ENCODE assay signal across 8 cellular contexts in the genomic region with DNA sequence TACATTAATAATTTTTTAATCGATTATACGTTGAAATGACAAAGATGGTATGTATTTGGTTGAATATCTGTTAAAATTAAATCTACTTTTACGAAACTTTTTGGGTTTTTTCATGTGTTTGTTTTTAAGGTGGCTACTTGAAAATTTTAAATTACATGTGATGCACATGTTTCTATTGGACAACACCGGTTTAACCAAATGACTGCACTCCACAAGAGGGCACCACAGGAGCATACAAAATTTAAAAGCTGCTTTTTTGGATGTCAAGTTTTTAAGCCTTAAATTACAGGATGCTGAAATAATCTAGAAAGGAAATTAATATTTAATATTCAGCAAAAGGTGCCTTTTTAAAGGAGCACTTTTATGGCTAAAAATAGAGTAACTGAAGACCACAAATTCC.
DNase-seq lines count a peak whose midpoint lies in the region; ATAC-seq, FAIRE-seq and TF ChIP-seq lines count a peak whose summit lies in the region.

No MANE protein-coding gene starts in this region.

- H3K9ac ChIP-seq in H1 (replicated peaks in 1 of 4; ENCODE audit: extremely low read depth in 1 of 4, low read depth in 3 of 4, low read length in 3 of 4): no peak overlapping the region

- H3K27me3 ChIP-seq in H1 (replicated peaks in 1 of 4; ENCODE audit: control insufficient read depth in 3 of 4, extremely low read depth in 1 of 4, insufficient read depth in 3 of 4, low read length in 3 of 4): no peaks in the 10 kb centered on the region

- 0 out of 7 replicates have a peak, but pooled peaks cover 0 to 2% (median 0%) of the 10 kb centered on the region in 4 experiments for H3K4me1 ChIP-seq in H1 (replicated peaks in 1 of 4; ENCODE audit: control insufficient read depth in 3 of 4, insufficient read depth in 4 of 4, low read length in 3 of 4)

- no peaks in the 10 kb centered on the region for H3K23me2 ChIP-seq in H1 (ENCODE audit: low read depth, low read length)

- H3K4me3 ChIP-seq in NB4 (ENCODE audit: low read depth, low read length) (no peak overlapping the region), H1 (ENCODE audit: extremely low read depth in 1 of 4, insufficient read depth in 2 of 4, low read depth in 3 of 4, low read length in 4 of 4) (no peak overlapping the region)

- TF ChIP-seq RAD21 in H1 (IDR thresholded peaks at IDR 0.05 in 1 of 2, conservative IDR thresholded peaks at IDR 0.05 in 1 of 2; ENCODE audit: low read depth in 2 of 2, low read length in 2 of 2): peak; percentile 80

- no peak overlapping the region for H3K4me2 ChIP-seq in H1 (ENCODE audit: insufficient read depth in 1 of 2, low read depth in 2 of 2, low read length in 2 of 2)

- H3K27me3 Mint-ChIP-seq in activated CD4-positive, alpha-beta T cell treated with anti-CD3 and anti-CD28 coated beads, Interleukin-2, amount 10 ng/mL, durations not matched to agents 24 days and 14 days: no peaks in the 10 kb centered on the region
- no peaks in the 10 kb centered on the region for H3K27me3 Mint-ChIP-seq in nephron progenitor cell (ENCODE audit: low read depth, poor library complexity)

- no peak overlapping the region for H3K23ac ChIP-seq in H1 (ENCODE audit: insufficient read length)

- H3K79me1 ChIP-seq in H1 (ENCODE audit: low read depth, low read length): no peaks in the 10 kb centered on the region

- H3K4me3 Mint-ChIP-seq in activated CD4-positive, alpha-beta T cell treated with anti-CD3 and anti-CD28 coated beads, Interleukin-2, amount 10 ng/mL, durations not matched to agents 24 days and 14 days: no peak overlapping the region
- no peak overlapping the region for H3K4me3 Mint-ChIP-seq in nephron progenitor cell

- no peak overlapping the region for H2AFZ ChIP-seq in H1 (ENCODE audit: low read length)

- FAIRE-seq in H1 (lab: Jason Lieb, UNC): no peak

- TF ChIP-seq EP300 in H1 (IDR thresholded peaks at IDR 0.05; ENCODE audit: borderline replicate concordance in 1 of 2, low read depth in 2 of 2, low read length in 2 of 2): no peak

- no peaks in the 10 kb centered on the region for H3K79me2 ChIP-seq in H1 (ENCODE audit: control insufficient read depth in 1 of 2, insufficient read depth in 2 of 2, low read length in 2 of 2)

- TF ChIP-seq CTCF in NB4 (IDR thresholded peaks at IDR 0.05; ENCODE audit: low read depth, low read length): peak; percentile 47
- peak in 2 of 3 experiments; percentile 44 to 50; a peak in 3 of 4 replicates for TF ChIP-seq CTCF in H1 (IDR thresholded peaks at IDR 0.05; ENCODE audit: control extremely low read depth in 1 of 3, insufficient read depth in 1 of 3, low read depth in 1 of 3, low read length in 3 of 3)
- TF ChIP-seq CTCF in nephron progenitor cell (IDR thresholded peaks at IDR 0.05): peak; percentile 47

- peaks cover 29% of the 10 kb centered on the region for H3K4me1 Mint-ChIP-seq in activated CD4-positive, alpha-beta T cell treated with anti-CD3 and anti-CD28 coated beads, Interleukin-2, amount 10 ng/mL, durations not matched to agents 24 days and 14 days
- peaks cover 12% of the 10 kb centered on the region for H3K4me1 Mint-ChIP-seq in nephron progenitor cell

- POLR2A ChIA-PET in H1 (lab: Charles Lee; ENCODE audit: partially characterized antibody): interaction anchor here (1.8 kb wide), 1 partner anchor 234 kb away, joined by 4 read pairs; no protein-coding TSS in a partner anchor

- no peaks in the 10 kb centered on the region for H4K20me1 ChIP-seq in H1 (replicated peaks in 1 of 2; ENCODE audit: control insufficient read depth in 1 of 2, insufficient read depth in 2 of 2, low read length in 2 of 2)

- no peak overlapping the region for H3K56ac ChIP-seq in H1 (replicated peaks; ENCODE audit: insufficient read length, low read depth, low read length)

- no peak overlapping the region for H3K18ac ChIP-seq in H1 (ENCODE audit: extremely low read depth, low read length)

- 82% methylated on average over 4 of the region's 4 CpGs; no CpG with 5 or more reads in 1 of the 2 experiments for WGBS in H1 (ENCODE audit: extremely low coverage in 1 of 2, insufficient coverage in 1 of 2, insufficient read length in 1 of 2, insufficient replicate concordance in 2 of 2, low coverage in 1 of 2, low lambda C conversion rate in 2 of 2, missing lambda C conversion rate in 1 of 2), 2 experiments

- ATAC-seq in GM19324 (IDR thresholded peaks at IDR 0.05; ENCODE audit: low FRiP score, unreplicated experiment): no peak
- no peak for ATAC-seq in GM18519 (IDR thresholded peaks at IDR 0.05; ENCODE audit: low FRiP score, unreplicated experiment)

- TF ChIP-seq POLR2A in NB4 (IDR thresholded peaks at IDR 0.05; ENCODE audit: extremely low read depth, insufficient read length) (no peak), H1 (IDR thresholded peaks at IDR 0.05; ENCODE audit: control extremely low read depth in 1 of 2, low read depth in 2 of 2, low read length in 2 of 2) (no peak)

- H3K27ac ChIP-seq in H1 (ENCODE audit: low read depth, low read length): no peak overlapping the region

- no peak overlapping the region for H4K5ac ChIP-seq in H1 (ENCODE audit: insufficient read length, low read depth, low read length)

- H4K8ac ChIP-seq in H1 (ENCODE audit: extremely low read depth, insufficient read depth, low read length): no peak overlapping the region

- H2BK12ac ChIP-seq in H1 (ENCODE audit: low read depth, low read length): no peak overlapping the region

- no peaks in the 10 kb centered on the region for H3K9me3 Mint-ChIP-seq in activated CD4-positive, alpha-beta T cell treated with anti-CD3 and anti-CD28 coated beads, Interleukin-2, amount 10 ng/mL, durations not matched to agents 24 days and 14 days
- H3K9me3 Mint-ChIP-seq in nephron progenitor cell: no peaks in the 10 kb centered on the region

- intact Hi-C loops in activated CD4-positive, alpha-beta T cell treated with anti-CD3 and anti-CD28 coated beads, Interleukin-2, amount 10 ng/mL, durations not matched to agents 24 days and 14 days (cut with micrococcal nuclease): loop anchor here (1.0 kb wide), 2 partner anchors 233 to 475 kb away; no protein-coding TSS in a partner anchor

- H3K4ac ChIP-seq in H1 (replicated peaks; ENCODE audit: insufficient read length, low read depth, low read length): no peak overlapping the region

- no peak overlapping the region for H4K91ac ChIP-seq in H1 (replicated peaks; ENCODE audit: insufficient read length, low read length)

- H2AK5ac ChIP-seq in H1 (ENCODE audit: low read depth, low read length): no peak overlapping the region

- no peak overlapping the region for H2BK20ac ChIP-seq in H1 (ENCODE audit: low read length)

- CTCF ChIA-PET in H1 (lab: Charles Lee; ENCODE audit: partially characterized antibody): interaction anchor here (0.8 to 2.0 kb wide), 7 partner anchors 47 to 285 kb away, joined by 3 to 15 read pairs (median 4); no protein-coding TSS in a partner anchor

- H3K9me3 ChIP-seq in H1 (ENCODE audit: insufficient read depth in 2 of 2, low read depth in 1 of 2, low read length in 1 of 2): no peaks in the 10 kb centered on the region

- H3K14ac ChIP-seq in H1 (ENCODE audit: insufficient read length): no peak overlapping the region

- peaks cover 0 to 12% (median 2%) of the 10 kb centered on the region in 4 experiments; a peak in 2 of 8 replicates for H3K36me3 ChIP-seq in H1 (ENCODE audit: control insufficient read depth in 2 of 4, insufficient read depth in 4 of 4, low read length in 3 of 4)

- H3K27ac Mint-ChIP-seq in activated CD4-positive, alpha-beta T cell treated with anti-CD3 and anti-CD28 coated beads, Interleukin-2, amount 10 ng/mL, durations not matched to agents 24 days and 14 days: no peak overlapping the region
- no peak overlapping the region for H3K27ac Mint-ChIP-seq in nephron progenitor cell

- DNase-seq in NCI-H2196 (lab: John Stamatoyannopoulos, UW; ENCODE audit: unreplicated experiment) (peak; percentile 45), NCI-H2196 treated with DMSO at 0.1 percent for 48 hours (lab: John Stamatoyannopoulos, UW; ENCODE audit: unreplicated experiment) (no peak), NB4 (ENCODE audit: low read depth) (peak; percentile 42), H1 (ENCODE audit: low read depth in 1 of 2, low spot score in 2 of 2) (no peak), nephron progenitor cell (peak; percentile 18)
- peak; percentile 85 for DNase-seq in activated CD4-positive, alpha-beta T cell treated with anti-CD3 and anti-CD28 coated beads, Interleukin-2, amount 10 ng/mL, durations not matched to agents 24 days and 14 days

- peaks cover 54% of the 10 kb centered on the region for H3K36me3 Mint-ChIP-seq in activated CD4-positive, alpha-beta T cell treated with anti-CD3 and anti-CD28 coated beads, Interleukin-2, amount 10 ng/mL, durations not matched to agents 24 days and 14 days (ENCODE audit: low read depth)
- peaks cover 40% of the 10 kb centered on the region for H3K36me3 Mint-ChIP-seq in nephron progenitor cell (ENCODE audit: low read depth)

- no peak overlapping the region for H2BK15ac ChIP-seq in H1 (ENCODE audit: low read length)

- H2BK120ac ChIP-seq in H1 (replicated peaks; ENCODE audit: low read depth, low read length): no peak overlapping the region

- H2BK5ac ChIP-seq in H1 (ENCODE audit: low read depth, low read length): no peak overlapping the region

TF ChIP-seq in H1, 55 proteins besides CTCF, POLR2A, EP300 and RAD21:
- TF ChIP-seq HDAC6 (IDR thresholded peaks at IDR 0.05; ENCODE audit: low read depth, low read length): no peak
- TF ChIP-seq KDM5A (IDR thresholded peaks at IDR 0.05; ENCODE audit: low read length): no peak
- no peak for TF ChIP-seq CEBPB (IDR thresholded peaks at IDR 0.05; ENCODE audit: low read depth, low read length)
- TF ChIP-seq, protein P1, sequence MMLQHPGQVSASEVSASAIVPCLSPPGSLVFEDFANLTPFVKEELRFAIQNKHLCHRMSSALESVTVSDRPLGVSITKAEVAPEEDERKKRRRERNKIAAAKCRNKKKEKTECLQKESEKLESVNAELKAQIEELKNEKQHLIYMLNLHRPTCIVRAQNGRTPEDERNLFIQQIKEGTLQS (IDR thresholded peaks at IDR 0.05; ENCODE audit: insufficient read depth, low read depth, low read length): no peak
- no peak for TF ChIP-seq PHF8 (conservative IDR thresholded peaks at IDR 0.05; ENCODE audit: low read depth, low read length)
- no peak for TF ChIP-seq RBBP5 (IDR thresholded peaks at IDR 0.05; ENCODE audit: borderline replicate concordance, low read depth, low read length)
- TF ChIP-seq BCL11A (IDR thresholded peaks at IDR 0.05; ENCODE audit: low read depth in 2 of 2, low read length in 2 of 2): no peak
- TF ChIP-seq SIX5 (IDR thresholded peaks at IDR 0.05; ENCODE audit: low read depth, low read length): no peak
- no peak for TF ChIP-seq GTF2F1 (IDR thresholded peaks at IDR 0.05; ENCODE audit: borderline replicate concordance, low read depth, low read length)
- TF ChIP-seq, protein P2, sequence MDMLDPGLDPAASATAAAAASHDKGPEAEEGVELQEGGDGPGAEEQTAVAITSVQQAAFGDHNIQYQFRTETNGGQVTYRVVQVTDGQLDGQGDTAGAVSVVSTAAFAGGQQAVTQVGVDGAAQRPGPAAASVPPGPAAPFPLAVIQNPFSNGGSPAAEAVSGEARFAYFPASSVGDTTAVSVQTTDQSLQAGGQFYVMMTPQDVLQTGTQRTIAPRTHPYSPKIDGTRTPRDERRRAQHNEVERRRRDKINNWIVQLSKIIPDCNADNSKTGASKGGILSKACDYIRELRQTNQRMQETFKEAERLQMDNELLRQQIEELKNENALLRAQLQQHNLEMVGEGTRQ (IDR thresholded peaks at IDR 0.05; ENCODE audit: low read length): no peak

Comparison
In these comparisons a context has a peak if more than half of its experiments do, and no peak if none do; other contexts are left out.
1. DNase-seq: peak in NCI-H2196 (single experiment), NB4 (single experiment), activated CD4-positive, alpha-beta T cell treated with anti-CD3 and anti-CD28 coated beads, Interleukin-2, amount 10 ng/mL, durations not matched to agents 24 days and 14 days (single experiment) and nephron progenitor cell (single experiment); none in NCI-H2196 treated with DMSO at 0.1 percent for 48 hours (single experiment) and H1 (0 of 2).
2. Peak in every context shown above with its lines, with median percentiles within 50 percentile points of each other: CTCF ChIP-seq.